27 cellular contexts compared by ENCODE assay signal in genomic region chr10:97381626-97382025, GRCh38. TPM values are rescaled to one million over a fixed set of nuclear protein-coding genes. Genes with fewer than 3 reads are reported as not detected.
DNase-seq lines count a peak whose midpoint lies in the region; FAIRE-seq and TF ChIP-seq lines count a peak whose summit lies in the region.
"Had no signal": no experiment of that assay in that cellular context is flagged by ENCODE, and none has a peak within 500 bp of the region (broad histone marks: within the 10 kb centered on the region; RNA-seq: fewer than 3 reads in every experiment).

No MANE protein-coding gene starts in this region.

- no peaks in the 10 kb centered on the region for H3K4me1 Mint-ChIP-seq in dendritic cell treated with granulocyte-macrophage colony-stimulating factor and Interleukin-4, amounts not matched to agents 40 ng/mL and 50 ng/mL, for 4 days (ENCODE audit: low read depth)

- H3K18ac ChIP-seq in trophoblast cell (ENCODE audit: low read length) = no peak overlapping the region

- no peaks in the 10 kb centered on the region for H3K27me3 ChIP-seq in BLaER1 treated with 17β-estradiol and CSF1 and Interleukin-3, amounts not matched to agents 10 nM and 100 nM
- H3K27me3 ChIP-seq in neutrophil (no peaks in the 10 kb centered on the region), trophoblast cell (ENCODE audit: insufficient read depth, low read length) (no peaks in the 10 kb centered on the region)
- H3K27me3 ChIP-seq: BE2C, BLaER1 had no signal

- H3K36me3 Mint-ChIP-seq in dendritic cell treated with granulocyte-macrophage colony-stimulating factor and Interleukin-4, amounts not matched to agents 40 ng/mL and 50 ng/mL, for 4 days (ENCODE audit: low read depth) = peaks cover 71% of the 10 kb centered on the region

- H4K20me1 ChIP-seq in BLaER1 treated with 17β-estradiol and CSF1 and Interleukin-3, amounts not matched to agents 10 nM and 100 nM = peaks cover 0 to 37% (median 0%) of the 10 kb centered on the region in 11 experiments; a peak in 3 of 22 replicates
- H4K20me1 ChIP-seq: BLaER1 had no signal

- H3K4me3 ChIP-seq in BLaER1 treated with 17β-estradiol and CSF1 and Interleukin-3, amounts not matched to agents 10 nM and 100 nM = no peak overlapping the region
- H3K4me3 ChIP-seq in neutrophil (ENCODE audit: low read depth in 1 of 2, low read length in 1 of 2) (no peak overlapping the region), trophoblast cell (ENCODE audit: low read depth, low read length) (no peak overlapping the region)
- H3K4me3 ChIP-seq: BLaER1, GM12878 had no signal

- no peaks in the 10 kb centered on the region for H3K27me3 Mint-ChIP-seq in dendritic cell treated with granulocyte-macrophage colony-stimulating factor and Interleukin-4, amounts not matched to agents 40 ng/mL and 50 ng/mL, for 4 days
- H3K27me3 Mint-ChIP-seq: CD4-positive, alpha-beta T cell had no signal

- H3K9me3 Mint-ChIP-seq in dendritic cell treated with granulocyte-macrophage colony-stimulating factor and Interleukin-4, amounts not matched to agents 40 ng/mL and 50 ng/mL, for 4 days = no peaks in the 10 kb centered on the region
- H3K9me3 Mint-ChIP-seq: CD4-positive, alpha-beta T cell; CD8-positive, alpha-beta T cell had no signal

- no peak overlapping the region for H2AFZ ChIP-seq in trophoblast cell (ENCODE audit: insufficient read depth, low read length, poor library complexity)

- no peak overlapping the region for H3K14ac ChIP-seq in trophoblast cell (ENCODE audit: low read length)

- H2BK12ac ChIP-seq in trophoblast cell (ENCODE audit: low read length) = no peak overlapping the region

- no peak overlapping the region for H3K23ac ChIP-seq in trophoblast cell (ENCODE audit: low read length)

- no CpG with 5 or more reads among the region's 8 CpGs for WGBS in trophoblast cell (ENCODE audit: extremely low coverage, insufficient coverage, insufficient read length)

- no peak overlapping the region for H4K8ac ChIP-seq in trophoblast cell (ENCODE audit: low read depth, low read length)

- H3K79me2 ChIP-seq in trophoblast cell (ENCODE audit: control insufficient read depth, insufficient read depth, low read length, poor library complexity) = no peaks in the 10 kb centered on the region

- peak overlapping the region in 3 of 11 experiments; percentile 30 to 56 (median 31); a peak in 5 of 22 replicates for H3K9ac ChIP-seq in BLaER1 treated with 17β-estradiol and CSF1 and Interleukin-3, amounts not matched to agents 10 nM and 100 nM
- H3K9ac ChIP-seq in trophoblast cell (ENCODE audit: low read length) = no peak overlapping the region
- H3K9ac ChIP-seq: BLaER1 had no signal

- no peak overlapping the region for H4K91ac ChIP-seq in trophoblast cell (ENCODE audit: low read depth, low read length)

- no peak for TF ChIP-seq CTCF in neutrophil (IDR thresholded peaks at IDR 0.05)

- intact Hi-C loops in dendritic cell treated with granulocyte-macrophage colony-stimulating factor and Interleukin-4, amounts not matched to agents 40 ng/mL and 50 ng/mL, for 4 days (cut with micrococcal nuclease) = no loop called here

- DNase-seq in D341Med (ENCODE audit: low spot score) (peak; percentile 1), trophoblast cell (no peak), RCC 7860 (ENCODE audit: low spot score) (no peak)
- no peak for DNase-seq in stimulated activated CD4-positive, alpha-beta T cell treated with anti-CD3 and anti-CD28 coated beads, Interleukin-4, amount 100 ng/mL, for 24 hours
- DNase-seq: 8988T; ACHN; BE2C; Caco-2; Calu3; CD4-positive, alpha-beta T cell; CD8-positive, alpha-beta T cell; DMS 273 treated with DMSO at 0.1 percent for 48 hours; DMS153; DMS53; DMS79; DND-41; EL; GDM1 had no signal

- peaks cover 4% of the 10 kb centered on the region for H3K79me1 ChIP-seq in trophoblast cell (ENCODE audit: low read length)

- no peak overlapping the region for H3K4me3 Mint-ChIP-seq in dendritic cell treated with granulocyte-macrophage colony-stimulating factor and Interleukin-4, amounts not matched to agents 40 ng/mL and 50 ng/mL, for 4 days
- H3K4me3 Mint-ChIP-seq: CD4-positive, alpha-beta T cell; CD8-positive, alpha-beta T cell had no signal

- peak overlapping the region in 8 of 11 experiments; percentile 0 to 99 (median 33); a peak in 9 of 22 replicates for H3K27ac ChIP-seq in BLaER1 treated with 17β-estradiol and CSF1 and Interleukin-3, amounts not matched to agents 10 nM and 100 nM
- H3K27ac ChIP-seq in neutrophil (peak overlapping the region; percentile 66), trophoblast cell (ENCODE audit: low read depth, low read length) (no peak overlapping the region)
- H3K27ac ChIP-seq: BLaER1, C4-2B had no signal

- H2AK5ac ChIP-seq in trophoblast cell (ENCODE audit: low read length) = no peak overlapping the region

- no peak overlapping the region for H3K4ac ChIP-seq in trophoblast cell (ENCODE audit: low read depth, low read length)

- peak overlapping the region; percentile 11 for H3K27ac Mint-ChIP-seq in dendritic cell treated with granulocyte-macrophage colony-stimulating factor and Interleukin-4, amounts not matched to agents 40 ng/mL and 50 ng/mL, for 4 days
- H3K27ac Mint-ChIP-seq: CD4-positive, alpha-beta T cell; CD8-positive, alpha-beta T cell had no signal

- no peak overlapping the region for H3K4me2 ChIP-seq in BLaER1 treated with 17β-estradiol and CSF1 and Interleukin-3, amounts not matched to agents 10 nM and 100 nM
- no peak overlapping the region for H3K4me2 ChIP-seq in trophoblast cell (ENCODE audit: low read length)
- H3K4me2 ChIP-seq: BLaER1 had no signal

- H3K4me1 ChIP-seq in BLaER1 treated with 17β-estradiol and CSF1 and Interleukin-3, amounts not matched to agents 10 nM and 100 nM = peaks cover 0 to 53% (median 20%) of the 10 kb centered on the region in 10 experiments; a peak in 17 of 20 replicates
- H3K4me1 ChIP-seq in neutrophil (ENCODE audit: control insufficient read depth in 1 of 2, insufficient read depth in 1 of 2, low read depth in 1 of 2, low read length in 1 of 2) (peaks cover 27 to 34% of the 10 kb centered on the region in 2 experiments), trophoblast cell (ENCODE audit: control insufficient read depth in 1 of 2, insufficient read depth in 2 of 2, low read length in 2 of 2) (peaks cover 0 to 5% of the 10 kb centered on the region in 2 experiments)
- H3K4me1 ChIP-seq: BE2C, BLaER1, Caco-2 had no signal

- no peak overlapping the region for H4K12ac ChIP-seq in trophoblast cell (ENCODE audit: low read depth, low read length)

- FAIRE-seq in RCC 7860 (lab: Jason Lieb, UNC) = no peak
- FAIRE-seq: A204.1, GM12878, GM12892, GM18507 had no signal

- H2BK120ac ChIP-seq in trophoblast cell (ENCODE audit: insufficient read depth, low read length, poor library complexity) = no peak overlapping the region

- H3K9me3 ChIP-seq in BLaER1 treated with 17β-estradiol and CSF1 and Interleukin-3, amounts not matched to agents 10 nM and 100 nM (replicated peaks in 1 of 11) = no peaks in the 10 kb centered on the region
- no peaks in the 10 kb centered on the region for H3K9me3 ChIP-seq in neutrophil
- no peaks in the 10 kb centered on the region for H3K9me3 ChIP-seq in trophoblast cell (ENCODE audit: insufficient read depth, low read depth, low read length)
- H3K9me3 ChIP-seq: BE2C, BLaER1, Caco-2 had no signal

- H3K36me3 ChIP-seq in BLaER1 treated with 17β-estradiol and CSF1 and Interleukin-3, amounts not matched to agents 10 nM and 100 nM = peaks cover 91 to 100% (median 100%) of the 10 kb centered on the region in 11 experiments
- peaks cover 50% of the 10 kb centered on the region for H3K36me3 ChIP-seq in neutrophil
- peaks cover 31 to 55% of the 10 kb centered on the region in 2 experiments for H3K36me3 ChIP-seq in trophoblast cell (ENCODE audit: control insufficient read depth in 1 of 2, insufficient read depth in 2 of 2, low read length in 2 of 2)

- no peak overlapping the region for H2BK5ac ChIP-seq in trophoblast cell (ENCODE audit: low read depth, low read length, poor library complexity)

RNA-seq across cellular contexts. Expression of gene RRP12, which starts 19.5 kb away (rescaled TPM):
- polyA plus RNA-seq in trophoblast cell (2013) = 17.0 and 18.9 TPM in 2 replicates

RNA-seq across cellular contexts. Expression of gene PGAM1, which starts 44.4 kb away (rescaled TPM):
- polyA plus RNA-seq in trophoblast cell (2013) = 324 and 327 TPM in 2 replicates

RNA-seq across cellular contexts. Expression of gene FRAT2, which starts 47.1 kb away (rescaled TPM):
- polyA plus RNA-seq in trophoblast cell (2013) = 6.7 and 6.8 TPM in 2 replicates
